Comparison of ENCODE assay signal across 9 cellular contexts in genomic region chr5:1204693-1205242, GRCh38. TPM values are rescaled to one million over a fixed set of nuclear protein-coding genes. Genes with fewer than 3 reads are reported as not detected.
DNase-seq lines count a peak whose midpoint lies in the region; ATAC-seq and TF ChIP-seq lines count a peak whose summit lies in the region.
"Had no signal": no experiment of that assay in that cellular context is flagged by ENCODE, and none has a peak within 500 bp of the region (broad histone marks: within the 10 kb centered on the region; RNA-seq: fewer than 3 reads in every experiment).

No MANE protein-coding gene starts in this region.

- H3K27ac ChIP-seq in 22Rv1: no peak overlapping the region
- H3K27ac ChIP-seq: left lung had no signal

- ATAC-seq in stimulated activated naive CD8-positive, alpha-beta T cell treated with anti-CD3 and anti-CD28 coated beads, Interleukin-15, Interleukin-2, amounts not matched to agents 100 U/mL and 50 U/mL, for 24 hours: no peak
- no peak for ATAC-seq in HG02763 (IDR thresholded peaks at IDR 0.05; ENCODE audit: unreplicated experiment)
- ATAC-seq: left lung had no signal

- TF ChIP-seq CTCF in 22Rv1 (IDR thresholded peaks at IDR 0.05): peak; percentile 43

- peak; percentile 49 for DNase-seq in HCEC 1CT
- peak; percentile 41 for DNase-seq in RPMI7951 (ENCODE audit: low read depth)
- DNase-seq in glomerular visceral epithelial cell (ENCODE audit: extremely low spot score): peak; percentile 12
- no peak for DNase-seq in effector CD4-positive, alpha-beta T cell
- no peak for DNase-seq in stimulated activated naive CD8-positive, alpha-beta T cell treated with anti-CD3 and anti-CD28 coated beads, Interleukin-15, Interleukin-2, amounts not matched to agents 100 U/mL and 50 U/mL, for 24 hours
- DNase-seq in activated CD4-positive, alpha-beta T cell treated with anti-CD3 and anti-CD28 coated beads for 48 hours: no peak

RNA-seq across cellular contexts. Expression of gene SLC6A19, which starts 3.4 kb away (rescaled TPM):
- total RNA-seq in RPMI7951 (2014; rRNA removed; shearing (Covaris generic)): not detected in 2 replicates
- total RNA-seq: left lung had no signal

RNA-seq across cellular contexts. Expression of gene SLC6A18, which starts 20.4 kb away (rescaled TPM):
- not detected in 2 replicates for total RNA-seq in RPMI7951 (2014; rRNA removed; shearing (Covaris generic))
- total RNA-seq: left lung had no signal

Comparison
In these comparisons a context has a peak if more than half of its experiments do, and no peak if none do; other contexts are left out.
1. DNase-seq: peak in HCEC 1CT (single experiment), RPMI7951 (single experiment) and glomerular visceral epithelial cell (single experiment); none in effector CD4-positive, alpha-beta T cell (single experiment), stimulated activated naive CD8-positive, alpha-beta T cell treated with anti-CD3 and anti-CD28 coated beads, Interleukin-15, Interleukin-2, amounts not matched to agents 100 U/mL and 50 U/mL, for 24 hours (single experiment) and activated CD4-positive, alpha-beta T cell treated with anti-CD3 and anti-CD28 coated beads for 48 hours (single experiment).